Comparison of ENCODE assay signal across 17 cellular contexts in genomic region chr10:87618470-87619423, GRCh38. TPM values are rescaled to one million over a fixed set of nuclear protein-coding genes. Genes with fewer than 3 reads are reported as not detected.
DNase-seq lines count a peak whose midpoint lies in the region; ATAC-seq and TF ChIP-seq lines count a peak whose summit lies in the region.
"Had no signal": no experiment of that assay in that cellular context is flagged by ENCODE, and none has a peak within 500 bp of the region (broad histone marks: within the 10 kb centered on the region; RNA-seq: fewer than 3 reads in every experiment).

No MANE protein-coding gene starts in this region.

- intact Hi-C loops in dorsolateral prefrontal cortex (cut with DNase I): no loop called here

- H3K9me3 ChIP-seq in WERI-Rb-1 (ENCODE audit: severe bottlenecking) (no peaks in the 10 kb centered on the region), upper lobe of left lung (no peaks in the 10 kb centered on the region), endodermal cell (ENCODE audit: control insufficient read depth, low read length) (no peaks in the 10 kb centered on the region)
- H3K9me3 ChIP-seq: left ventricle myocardium inferior had no signal

- ATAC-seq in left lobe of liver (peak; percentile 95), upper lobe of left lung (ENCODE audit: low FRiP score in 2 of 2) (peak; percentile 59 to 81), HG02973 (IDR thresholded peaks at IDR 0.05; ENCODE audit: unreplicated experiment) (no peak)
- ATAC-seq: foreskin keratinocyte had no signal

- no peaks in the 10 kb centered on the region for H3K27me3 ChIP-seq in WERI-Rb-1 (ENCODE audit: insufficient read depth, low read depth, severe bottlenecking)
- no peaks in the 10 kb centered on the region for H3K27me3 ChIP-seq in upper lobe of left lung
- H3K27me3 ChIP-seq in endodermal cell (ENCODE audit: control insufficient read depth, insufficient read depth, low read length, poor library complexity, severe bottlenecking): no peaks in the 10 kb centered on the region
- H3K27me3 ChIP-seq in dorsolateral prefrontal cortex: peaks cover 0 to 4% (median 0%) of the 10 kb centered on the region in 45 donors

- peak in 1 of 4 donors; percentile 40 for TF ChIP-seq POLR2A in upper lobe of left lung (IDR thresholded peaks at IDR 0.05)

- WGBS in upper lobe of left lung, 2 donors: 56 to 70% methylated on average over 11 of the region's 11 CpGs
- 86 to 90% methylated on average over 9 to 11 of the region's 11 CpGs for WGBS in endodermal cell (ENCODE audit: insufficient coverage in 1 of 2, insufficient read length in 1 of 2), 2 experiments

- H3K9me3 Mint-ChIP-seq in endodermal cell: no peaks in the 10 kb centered on the region
- H3K9me3 Mint-ChIP-seq: activated B cell treated with CpG ODN at 0.5 μM for 24 hours; dendritic cell treated with granulocyte-macrophage colony-stimulating factor and Interleukin-4, amounts not matched to agents 40 ng/mL and 50 ng/mL, for 4 days had no signal

- H3K4me3 ChIP-seq in WERI-Rb-1 (ENCODE audit: low read depth, low read length) (no peak overlapping the region), upper lobe of left lung (no peak overlapping the region), endodermal cell (ENCODE audit: low read length) (no peak overlapping the region), dorsolateral prefrontal cortex (no peak overlapping the region)
- H3K4me3 ChIP-seq: left ventricle myocardium inferior had no signal

- H3K27ac ChIP-seq in WERI-Rb-1 (no peak overlapping the region), upper lobe of left lung (peak overlapping the region; percentile 61 to 78 (median 66)), endodermal cell (ENCODE audit: low read depth, low read length) (no peak overlapping the region), dorsolateral prefrontal cortex (peak overlapping the region in 1 of 59 donors; percentile 48)
- H3K27ac ChIP-seq: foreskin keratinocyte, left ventricle myocardium inferior had no signal

- DNase-seq in NOMO-1 treated with DMSO at 0.1 percent for 48 hours (lab: John Stamatoyannopoulos, UW; ENCODE audit: unreplicated experiment) (peak; percentile 12), NOMO-1 treated with dmso at 0.1 percent for 144 hours (lab: John Stamatoyannopoulos, UW; ENCODE audit: unreplicated experiment) (no peak), WERI-Rb-1 (peak; percentile 11), left lobe of liver (ENCODE audit: low spot score) (peak; percentile 85), upper lobe of left lung (peak; percentile 1 to 78), endodermal cell (no peak), dorsolateral prefrontal cortex (no peak)
- DNase-seq: activated B cell treated with CpG ODN at 0.5 μM for 24 hours; activated CD8-positive, alpha-beta memory T cell treated with anti-CD3 and anti-CD28 coated beads, Interleukin-2, amount 50 U/mL, for 48 hours; foreskin keratinocyte; GOT3; left ventricle myocardium inferior; MM.1S; nucleus accumbens; stimulated activated CD4-positive, alpha-beta T cell treated with anti-CD3 and anti-CD28 coated beads, Interleukin-15, amount 100 ng/mL, for 24 hours had no signal

- H3K4me1 ChIP-seq in upper lobe of left lung (peaks cover 0 to 11% (median 5%) of the 10 kb centered on the region in 4 donors), endodermal cell (ENCODE audit: control insufficient read depth, insufficient read depth, low read length) (peaks cover 3% of the 10 kb centered on the region)
- H3K4me1 ChIP-seq: left ventricle myocardium inferior had no signal

- no peak overlapping the region for H3K27ac Mint-ChIP-seq in endodermal cell
- H3K27ac Mint-ChIP-seq: activated B cell treated with CpG ODN at 0.5 μM for 24 hours; dendritic cell treated with granulocyte-macrophage colony-stimulating factor and Interleukin-4, amounts not matched to agents 40 ng/mL and 50 ng/mL, for 4 days had no signal

- no peak overlapping the region for H3K4me3 Mint-ChIP-seq in endodermal cell
- H3K4me3 Mint-ChIP-seq: activated B cell treated with CpG ODN at 0.5 μM for 24 hours; dendritic cell treated with granulocyte-macrophage colony-stimulating factor and Interleukin-4, amounts not matched to agents 40 ng/mL and 50 ng/mL, for 4 days had no signal

- H3K9ac ChIP-seq in endodermal cell (ENCODE audit: extremely low read depth, low read length, poor library complexity, severe bottlenecking): no peak overlapping the region

- H3K36me3 Mint-ChIP-seq in endodermal cell (ENCODE audit: low read depth): no peaks in the 10 kb centered on the region

- H3K36me3 ChIP-seq in WERI-Rb-1: no peaks in the 10 kb centered on the region
- no peaks in the 10 kb centered on the region for H3K36me3 ChIP-seq in upper lobe of left lung
- no peaks in the 10 kb centered on the region for H3K36me3 ChIP-seq in endodermal cell (ENCODE audit: control insufficient read depth, insufficient read depth, low read length)
- H3K36me3 ChIP-seq: left ventricle myocardium inferior had no signal

- TF ChIP-seq CTCF in WERI-Rb-1 (IDR thresholded peaks at IDR 0.05; ENCODE audit: low read depth, low read length) (no peak), upper lobe of left lung (IDR thresholded peaks at IDR 0.05) (no peak), endodermal cell (conservative IDR thresholded peaks at IDR 0.05) (no peak), dorsolateral prefrontal cortex (IDR thresholded peaks at IDR 0.05 in 54 of 56, conservative IDR thresholded peaks at IDR 0.05 in 2 of 56; ENCODE audit: low read depth in 1 of 56, partially characterized antibody in 56 of 56) (no peak)

- peaks cover 2% of the 10 kb centered on the region for H3K27me3 Mint-ChIP-seq in endodermal cell (ENCODE audit: insufficient read depth)

- peak in 2 of 4 donors; percentile 54 to 91 for TF ChIP-seq EP300 in upper lobe of left lung (IDR thresholded peaks at IDR 0.05)

- H3K4me1 Mint-ChIP-seq in endodermal cell: peaks cover 16% of the 10 kb centered on the region
- H3K4me1 Mint-ChIP-seq: activated B cell treated with CpG ODN at 0.5 μM for 24 hours had no signal

RNA-seq across cellular contexts. Expression of gene PAPSS2, which starts 40.9 kb away (rescaled TPM):
- total RNA-seq in left lobe of liver (120 TPM), upper lobe of left lung (100 to 1,000 TPM in 5 of 6 donors, 10 to 100 TPM in 1; 48.2 to 217 (median 159) TPM), endodermal cell (10 to 100 TPM; 15.7 to 20.2 TPM), dorsolateral prefrontal cortex (10 to 100 TPM in 89 of 120 experiments, 1 to 10 TPM in 31; 3.3 to 29.8 (median 13.6) TPM)
- 4.0 TPM for polyA plus RNA-seq in endodermal cell (2013, experiment 1 of 2)
- polyA plus RNA-seq in endodermal cell (2013, experiment 2 of 2): 3.6 TPM
- total RNA-seq: activated B cell treated with CpG ODN at 0.5 μM for 24 hours had no signal

Comparison
In these comparisons a context has a peak if more than half of its experiments do, and no peak if none do; other contexts are left out.
1. DNase-seq: peak in NOMO-1 treated with DMSO at 0.1 percent for 48 hours (single experiment), WERI-Rb-1 (single experiment), left lobe of liver (single experiment) and upper lobe of left lung (2 of 2); none in NOMO-1 treated with dmso at 0.1 percent for 144 hours (single experiment), endodermal cell (single experiment) and dorsolateral prefrontal cortex (0 of 10).
2. H3K27ac ChIP-seq: peak in upper lobe of left lung (4 of 4); none in WERI-Rb-1 (single experiment) and endodermal cell (single experiment).